13 cellular contexts compared by ENCODE assay signal in the genomic region with DNA sequence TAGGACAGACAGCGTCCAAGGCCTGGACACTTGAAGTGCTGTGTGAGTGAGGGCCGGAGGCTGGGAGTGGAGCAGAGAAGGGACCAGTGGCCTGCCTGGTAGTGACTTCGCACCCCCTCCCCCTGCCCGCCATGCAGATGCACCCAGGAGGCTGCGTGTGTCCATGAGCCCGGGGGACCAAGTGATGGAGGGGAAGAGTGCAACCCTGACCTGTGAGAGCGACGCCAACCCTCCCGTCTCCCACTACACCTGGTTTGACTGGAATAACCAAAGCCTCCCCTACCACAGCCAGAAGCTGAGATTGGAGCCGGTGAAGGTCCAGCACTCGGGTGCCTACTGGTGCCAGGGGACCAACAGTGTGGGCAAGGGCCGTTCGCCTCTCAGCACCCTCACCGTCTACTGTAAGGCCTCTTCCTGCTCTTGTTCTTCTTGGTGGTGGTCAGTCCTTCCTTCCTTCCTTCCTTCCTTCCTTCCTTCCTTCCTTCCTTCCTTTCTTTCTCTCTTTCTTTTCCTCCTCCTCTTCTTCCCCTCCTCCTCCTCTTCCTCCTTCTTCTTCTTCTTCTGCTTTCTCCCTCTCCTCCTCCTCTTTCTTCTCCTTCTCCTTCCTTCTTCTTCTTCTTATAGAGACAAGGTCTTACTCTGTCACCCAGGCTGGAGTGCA. TPM values are rescaled to one million over a fixed set of nuclear protein-coding genes. Genes with fewer than 3 reads are reported as not detected.
"Had no signal": no experiment of that assay in that cellular context is flagged by ENCODE, and none has a peak within 500 bp of the region (broad histone marks: within the 10 kb centered on the region; RNA-seq: fewer than 3 reads in every experiment).

No MANE protein-coding gene starts in this region.

- H3K27ac ChIP-seq: breast epithelium, esophagus muscularis mucosa, right atrium auricular region, skin epidermis, transverse colon, VCaP had no signal

- ATAC-seq: activated naive CD4-positive, alpha-beta T cell treated with anti-CD3 and anti-CD28 coated beads, Interleukin-2, amount 50 U/mL, for 72 hours; left colon had no signal

- H3K9me3 Mint-ChIP-seq: activated naive CD4-positive, alpha-beta T cell treated with anti-CD3 and anti-CD28 coated beads, Interleukin-2, amount 50 U/mL, for 72 hours had no signal

- H3K4me3 ChIP-seq: breast epithelium, esophagus muscularis mucosa, right atrium auricular region, skin epidermis, transverse colon had no signal

- H3K36me3 Mint-ChIP-seq: activated naive CD4-positive, alpha-beta T cell treated with anti-CD3 and anti-CD28 coated beads, Interleukin-2, amount 50 U/mL, for 72 hours had no signal

- H3K27me3 ChIP-seq: breast epithelium, right atrium auricular region had no signal

- H3K36me3 ChIP-seq: breast epithelium, esophagus muscularis mucosa, right atrium auricular region, transverse colon had no signal

- H3K9me3 ChIP-seq: breast epithelium, esophagus muscularis mucosa, right atrium auricular region, transverse colon had no signal

- DNase-seq: activated CD4-positive, alpha-beta T cell treated with anti-CD3 and anti-CD28 coated beads, Interleukin-2, amount 50 U/mL, for 1 hour; anterior cingulate cortex; left colon; mesenchymal stem cell; substantia nigra; transverse colon had no signal

- H3K4me1 ChIP-seq: breast epithelium, esophagus muscularis mucosa, right atrium auricular region, transverse colon had no signal

RNA-seq across cellular contexts. Expression of gene FFAR1, which starts 6.0 kb away (rescaled TPM):
- total RNA-seq: breast epithelium, esophagus muscularis mucosa, fibroblast of villous mesenchyme, right atrium auricular region had no signal

RNA-seq across cellular contexts. Expression of gene CD22, which starts 12.7 kb away (rescaled TPM):
- total RNA-seq: fibroblast of villous mesenchyme had no signal

RNA-seq across cellular contexts. Expression of gene FFAR3, which starts 16.6 kb away (rescaled TPM):
- total RNA-seq: fibroblast of villous mesenchyme, left colon, right atrium auricular region had no signal

RNA-seq across cellular contexts. Expression of gene GPR42, which starts 29.2 kb away (rescaled TPM):
- total RNA-seq: fibroblast of villous mesenchyme, left colon, right atrium auricular region, transverse colon had no signal

RNA-seq across cellular contexts. Expression of gene MAG, which starts 49.7 kb away (rescaled TPM):
- total RNA-seq: fibroblast of villous mesenchyme, left colon, right atrium auricular region, transverse colon had no signal
